9 cellular contexts compared by ENCODE assay signal in genomic region chr2:216023055-216023648, GRCh38. TPM values are rescaled to one million over a fixed set of nuclear protein-coding genes. Genes with fewer than 3 reads are reported as not detected.
DNase-seq lines count a peak whose midpoint lies in the region; ATAC-seq and TF ChIP-seq lines count a peak whose summit lies in the region.
"Had no signal": no experiment of that assay in that cellular context is flagged by ENCODE, and none has a peak within 500 bp of the region (broad histone marks: within the 10 kb centered on the region; RNA-seq: fewer than 3 reads in every experiment).

No MANE protein-coding gene starts in this region.

- no peaks in the 10 kb centered on the region for H3F3A ChIP-seq in neural progenitor cell (ENCODE audit: low read depth)

- no peak overlapping the region for H2AFZ ChIP-seq in neural progenitor cell (replicated peaks)

- H3K4me1 ChIP-seq in BE2C (0 out of 2 replicates have a peak, but pooled peaks cover 4% of the 10 kb centered on the region), neural progenitor cell (no peaks in the 10 kb centered on the region)

- H3K27ac ChIP-seq in neural progenitor cell = no peak overlapping the region

- H3K9me3 Mint-ChIP-seq in activated CD4-positive, alpha-beta T cell treated with anti-CD3 and anti-CD28 coated beads, Interleukin-2, amount 10 ng/mL, durations not matched to agents 24 days and 14 days = no peaks in the 10 kb centered on the region
- H3K9me3 Mint-ChIP-seq in neural progenitor cell = no peaks in the 10 kb centered on the region
- H3K9me3 Mint-ChIP-seq: T-helper 1 cell treated with Interleukin-12 subunit alpha and Interleukin-12 subunit beta and Interleukin-4 antibody, amounts not matched to agents 30 μg/mL and 1 μg/mL, for 36 hours had no signal

- H3K36me3 ChIP-seq in BE2C = no peaks in the 10 kb centered on the region
- H3K36me3 ChIP-seq in neural progenitor cell = no peaks in the 10 kb centered on the region

- no peaks in the 10 kb centered on the region for H3K27me3 Mint-ChIP-seq in activated CD4-positive, alpha-beta T cell treated with anti-CD3 and anti-CD28 coated beads, Interleukin-2, amount 10 ng/mL, durations not matched to agents 24 days and 14 days
- no peaks in the 10 kb centered on the region for H3K27me3 Mint-ChIP-seq in neural progenitor cell (ENCODE audit: insufficient read depth, low read depth)

- H3K79me2 ChIP-seq in neural progenitor cell (ENCODE audit: low read depth) = no peaks in the 10 kb centered on the region

- DNase-seq in BE2C (peak; percentile 63), NCI-H146 treated with DMSO at 0.1 percent for 48 hours (lab: John Stamatoyannopoulos, UW; ENCODE audit: unreplicated experiment) (peak; percentile 13), epidermal melanocyte (ENCODE audit: insufficient read length, low spot score) (peak; percentile 80), neural progenitor cell (ENCODE audit: low spot score) (peak; percentile 55), middle frontal gyrus (ENCODE audit: extremely low spot score, low spot score) (no peak)
- peak; percentile 84 for DNase-seq in activated CD4-positive, alpha-beta T cell treated with anti-CD3 and anti-CD28 coated beads, Interleukin-2, amount 10 ng/mL, durations not matched to agents 24 days and 14 days

- no peaks in the 10 kb centered on the region for H4K20me1 ChIP-seq in neural progenitor cell (ENCODE audit: low read depth)

- peak; percentile 86 for ATAC-seq in GM18499 (IDR thresholded peaks at IDR 0.05; ENCODE audit: insufficient read depth, unreplicated experiment)
- ATAC-seq in HG02840 (IDR thresholded peaks at IDR 0.05; ENCODE audit: low FRiP score, unreplicated experiment) = peak; percentile 84

- H3K27me3 ChIP-seq in BE2C (no peaks in the 10 kb centered on the region), neural progenitor cell (no peaks in the 10 kb centered on the region)

- TF ChIP-seq CTCF in BE2C (IDR thresholded peaks at IDR 0.05; ENCODE audit: low read depth, low read length) = peak; percentile 81
- peak; percentile 78 for TF ChIP-seq CTCF in neural progenitor cell (IDR thresholded peaks at IDR 0.05)

- H3K4me3 Mint-ChIP-seq in activated CD4-positive, alpha-beta T cell treated with anti-CD3 and anti-CD28 coated beads, Interleukin-2, amount 10 ng/mL, durations not matched to agents 24 days and 14 days = no peak overlapping the region
- no peak overlapping the region for H3K4me3 Mint-ChIP-seq in neural progenitor cell
- H3K4me3 Mint-ChIP-seq: T-helper 1 cell treated with Interleukin-12 subunit alpha and Interleukin-12 subunit beta and Interleukin-4 antibody, amounts not matched to agents 30 μg/mL and 1 μg/mL, for 36 hours had no signal

- intact Hi-C loops in activated CD4-positive, alpha-beta T cell treated with anti-CD3 and anti-CD28 coated beads, Interleukin-2, amount 10 ng/mL, durations not matched to agents 24 days and 14 days (cut with micrococcal nuclease) = loop anchor here (1.0 kb wide), 1 partner anchor 73 kb away; no protein-coding TSS in a partner anchor

- H3K36me3 Mint-ChIP-seq in activated CD4-positive, alpha-beta T cell treated with anti-CD3 and anti-CD28 coated beads, Interleukin-2, amount 10 ng/mL, durations not matched to agents 24 days and 14 days (ENCODE audit: low read depth) = peaks cover 5% of the 10 kb centered on the region
- H3K36me3 Mint-ChIP-seq in neural progenitor cell = no peaks in the 10 kb centered on the region

- peaks cover 7% of the 10 kb centered on the region for H3K4me1 Mint-ChIP-seq in activated CD4-positive, alpha-beta T cell treated with anti-CD3 and anti-CD28 coated beads, Interleukin-2, amount 10 ng/mL, durations not matched to agents 24 days and 14 days
- H3K4me1 Mint-ChIP-seq in neural progenitor cell = no peaks in the 10 kb centered on the region

- H3K4me2 ChIP-seq in neural progenitor cell = no peak overlapping the region

- H3K4me3 ChIP-seq in BE2C (ENCODE audit: low read depth, low read length) (no peak overlapping the region), neural progenitor cell (no peak overlapping the region)

- H3K27ac Mint-ChIP-seq in activated CD4-positive, alpha-beta T cell treated with anti-CD3 and anti-CD28 coated beads, Interleukin-2, amount 10 ng/mL, durations not matched to agents 24 days and 14 days = no peak overlapping the region
- H3K27ac Mint-ChIP-seq in neural progenitor cell = no peak overlapping the region
- H3K27ac Mint-ChIP-seq: T-helper 1 cell treated with Interleukin-12 subunit alpha and Interleukin-12 subunit beta and Interleukin-4 antibody, amounts not matched to agents 30 μg/mL and 1 μg/mL, for 36 hours had no signal

- no peak overlapping the region for H3K9ac ChIP-seq in neural progenitor cell

- H3K9me3 ChIP-seq in BE2C = no peaks in the 10 kb centered on the region
- no peaks in the 10 kb centered on the region for H3K9me3 ChIP-seq in neural progenitor cell (ENCODE audit: low read depth)

RNA-seq across cellular contexts. Expression of gene MREG, which starts 9.8 kb away (rescaled TPM):
- 9.5 TPM for polyA plus RNA-seq in BE2C (2012; ENCODE audit: insufficient read depth, insufficient read length, low read depth)
- 10.6 and 10.9 TPM in 2 replicates for total RNA-seq in activated CD4-positive, alpha-beta T cell treated with anti-CD3 and anti-CD28 coated beads, Interleukin-2, amount 10 ng/mL, durations not matched to agents 24 days and 14 days
- 11.0 and 19.1 TPM in 2 replicates for total RNA-seq in neural progenitor cell (ENCODE audit: low replicate concordance)

RNA-seq across cellular contexts. Expression of gene PECR, which starts 58.5 kb away (rescaled TPM):
- 15.7 TPM for polyA plus RNA-seq in BE2C (2012; ENCODE audit: insufficient read depth, insufficient read length, low read depth)
- 13.1 and 15.3 TPM in 2 replicates for total RNA-seq in activated CD4-positive, alpha-beta T cell treated with anti-CD3 and anti-CD28 coated beads, Interleukin-2, amount 10 ng/mL, durations not matched to agents 24 days and 14 days
- 14.8 and 21.2 TPM in 2 replicates for total RNA-seq in neural progenitor cell (ENCODE audit: low replicate concordance)

RNA-seq across cellular contexts. Expression of gene TMEM169, which starts 58.6 kb away (rescaled TPM):
- 21.9 TPM for polyA plus RNA-seq in BE2C (2012; ENCODE audit: insufficient read depth, insufficient read length, low read depth)
- 0.51 and 0.97 TPM in 2 replicates for total RNA-seq in activated CD4-positive, alpha-beta T cell treated with anti-CD3 and anti-CD28 coated beads, Interleukin-2, amount 10 ng/mL, durations not matched to agents 24 days and 14 days
- total RNA-seq in neural progenitor cell (ENCODE audit: low replicate concordance) = 17.9 and 19.6 TPM in 2 replicates
